In genomic region chr1:155003766-155004351, GRCh38 we compare ENCODE assay signal across 8 cellular contexts. TPM values are rescaled to one million over a fixed set of nuclear protein-coding genes. Genes with fewer than 3 reads are reported as not detected.
DNase-seq lines count a peak whose midpoint lies in the region; ATAC-seq and TF ChIP-seq lines count a peak whose summit lies in the region.

No MANE protein-coding gene starts in this region.

- peak overlapping the region; percentile 99 for H3K4me3 Mint-ChIP-seq in T-helper 17 cell

- H4K20me1 ChIP-seq in GM23248 (ENCODE audit: insufficient read depth): no peaks in the 10 kb centered on the region

- WGBS in GM23248 (ENCODE audit: low coverage in 1 of 2, low lambda C conversion rate in 2 of 2, missing lambda C conversion rate in 2 of 2), 2 experiments: 1 to 3% methylated on average over 6 to 34 of the region's 34 CpGs
- under 1% methylated on average over 34 of the region's 34 CpGs for WGBS in urinary bladder

- peaks cover 4% of the 10 kb centered on the region for H3K36me3 Mint-ChIP-seq in T-helper 17 cell (ENCODE audit: low read depth)

- H3K4me1 Mint-ChIP-seq in T-helper 17 cell: peaks cover 49% of the 10 kb centered on the region

- peak overlapping the region; percentile 53 for H3K27ac ChIP-seq in GM23248
- H3K27ac ChIP-seq in urinary bladder (ENCODE audit: low read depth): peak overlapping the region; percentile 89

- H3K9me3 ChIP-seq in GM23248 (ENCODE audit: low read depth) (no peaks in the 10 kb centered on the region), T-helper 17 cell (ENCODE audit: control insufficient read depth, low read length, poor library complexity, severe bottlenecking) (no peaks in the 10 kb centered on the region), mucosa of descending colon (no peaks in the 10 kb centered on the region)

- peak overlapping the region; percentile 71 for H2AFZ ChIP-seq in GM23248

- no peaks in the 10 kb centered on the region for H3K9me2 ChIP-seq in GM23248 (ENCODE audit: insufficient read depth)

- TF ChIP-seq CTCF in mucosa of descending colon (IDR thresholded peaks at IDR 0.05): no peak

- no peak for TF ChIP-seq POLR2A in erythroblast (IDR thresholded peaks at IDR 0.05; ENCODE audit: low read length)

- H3K36me3 ChIP-seq in GM23248 (ENCODE audit: low read depth): no peaks in the 10 kb centered on the region
- no peaks in the 10 kb centered on the region for H3K36me3 ChIP-seq in mucosa of descending colon (ENCODE audit: low read depth)
- no peaks in the 10 kb centered on the region for H3K36me3 ChIP-seq in urinary bladder (ENCODE audit: insufficient read depth)

- H3K27me3 Mint-ChIP-seq in T-helper 17 cell: no peaks in the 10 kb centered on the region

- H3K27me3 ChIP-seq in GM23248 (replicated peaks; ENCODE audit: insufficient read depth): no peaks in the 10 kb centered on the region

- H3K79me2 ChIP-seq in GM23248 (ENCODE audit: insufficient read depth): peaks cover 54% of the 10 kb centered on the region

- intact Hi-C loops in mucosa of descending colon (cut with DNase I, micrococcal nuclease): no loop called here

- H3K4me3 ChIP-seq in GM23248: peak overlapping the region; percentile 98
- H3K4me3 ChIP-seq in mucosa of descending colon: peak overlapping the region; percentile 84
- peak overlapping the region; percentile 83 for H3K4me3 ChIP-seq in urinary bladder (ENCODE audit: low read depth, low read length)

- H3F3A ChIP-seq in GM23248 (ENCODE audit: insufficient read depth): no peaks in the 10 kb centered on the region

- H3K27ac Mint-ChIP-seq in T-helper 17 cell: peak overlapping the region; percentile 96

- H3K9ac ChIP-seq in GM23248: peak overlapping the region; percentile 86

- peak; percentile 32 for DNase-seq in AG08395 (ENCODE audit: low spot score)
- DNase-seq in GM23248: peak; percentile 63
- DNase-seq in T-helper 17 cell: no peak
- peak; percentile 47 to 67 for DNase-seq in erythroblast (lab: John Stamatoyannopoulos, UW)
- peak; percentile 75 to 88 (median 83) for DNase-seq in mucosa of descending colon
- DNase-seq in NCI-H1105 (lab: John Stamatoyannopoulos, UW): no peak

- H3K4me1 ChIP-seq in GM23248 (ENCODE audit: insufficient read depth) (peaks cover 27% of the 10 kb centered on the region), mucosa of descending colon (ENCODE audit: low read depth) (peaks cover 58% of the 10 kb centered on the region), urinary bladder (ENCODE audit: insufficient read depth) (no peaks in the 10 kb centered on the region)

- in situ Hi-C loops in GM23248 (cut with MboI): no loop called here

- ATAC-seq in T-helper 17 cell: no peak
- ATAC-seq in mucosa of descending colon: no peak
- ATAC-seq in HG02571 (IDR thresholded peaks at IDR 0.05; ENCODE audit: unreplicated experiment): no peak

- H3K4me2 ChIP-seq in GM23248 (ENCODE audit: unreplicated experiment): peak overlapping the region; percentile 94

RNA-seq across cellular contexts. Expression of gene ZBTB7B, which starts 1.3 kb away (rescaled TPM):
- 16.8 and 27.0 TPM in 2 replicates for total RNA-seq in GM23248 (2014; rRNA removed; shearing (Covaris generic))
- 2.3 and 2.9 TPM in 2 replicates for polyA plus RNA-seq in GM23248 (2016; fragmentation: Nextera tagmentation; extraction: Ambion mirVana)
- 10 to 100 TPM; 63.8 to 73.6 TPM for total RNA-seq in T-helper 17 cell
- total RNA-seq in mucosa of descending colon: 100 to 1,000 TPM; 175 to 313 (median 255) TPM
- 14.7 TPM for total RNA-seq in urinary bladder
- 52.0 TPM for polyA plus RNA-seq in urinary bladder

RNA-seq across cellular contexts. Expression of gene LENEP, which starts 10.5 kb away (rescaled TPM):
- total RNA-seq in GM23248 (2014; rRNA removed; shearing (Covaris generic)): not detected in 2 replicates
- polyA plus RNA-seq in GM23248 (2016; fragmentation: Nextera tagmentation; extraction: Ambion mirVana): not detected in 2 replicates
- not detected for total RNA-seq in T-helper 17 cell
- under 1 TPM in 2 of 3 donors, not detected in 1; 0.60 to 0.76 TPM for total RNA-seq in mucosa of descending colon
- total RNA-seq in urinary bladder: not detected
- not detected for polyA plus RNA-seq in urinary bladder

RNA-seq across cellular contexts. Expression of gene FLAD1, which starts 20.7 kb away (rescaled TPM):
- 15.6 and 21.3 TPM in 2 replicates for total RNA-seq in GM23248 (2014; rRNA removed; shearing (Covaris generic))
- polyA plus RNA-seq in GM23248 (2016; fragmentation: Nextera tagmentation; extraction: Ambion mirVana): 26.4 and 30.2 TPM in 2 replicates
- 10 to 100 TPM; 33.2 to 34.7 TPM for total RNA-seq in T-helper 17 cell
- 10 to 100 TPM; 28.4 to 40.4 (median 31.2) TPM for total RNA-seq in mucosa of descending colon
- total RNA-seq in urinary bladder: 10.5 TPM
- polyA plus RNA-seq in urinary bladder: 27.9 TPM

RNA-seq across cellular contexts. Expression of gene CKS1B, which starts 29.4 kb away (rescaled TPM):
- 45.6 and 50.3 TPM in 2 replicates for total RNA-seq in GM23248 (2014; rRNA removed; shearing (Covaris generic))
- polyA plus RNA-seq in GM23248 (2016; fragmentation: Nextera tagmentation; extraction: Ambion mirVana): 113 and 119 TPM in 2 replicates
- 1 to 10 TPM; 9.3 to 9.4 TPM for total RNA-seq in T-helper 17 cell
- total RNA-seq in mucosa of descending colon: 10 to 100 TPM; 26.8 to 52.4 (median 29.3) TPM
- total RNA-seq in urinary bladder: 38.4 TPM
- 54.9 TPM for polyA plus RNA-seq in urinary bladder

RNA-seq across cellular contexts. Expression of gene DCST2, which starts 29.7 kb away (rescaled TPM):
- total RNA-seq in GM23248 (2014; rRNA removed; shearing (Covaris generic)): not detected in 2 replicates
- polyA plus RNA-seq in GM23248 (2016; fragmentation: Nextera tagmentation; extraction: Ambion mirVana): 0.14 and 0.16 TPM in 2 replicates
- total RNA-seq in T-helper 17 cell: 1 to 10 TPM in 1 of 2 donors, under 1 TPM in 1; 0.94 to 1.3 TPM
- 1 to 10 TPM; 1.7 to 3.3 (median 2.3) TPM for total RNA-seq in mucosa of descending colon
- total RNA-seq in urinary bladder: 0.53 TPM
- 1.2 TPM for polyA plus RNA-seq in urinary bladder

Comparison
In these comparisons a context has a peak if more than half of its experiments do, and no peak if none do; other contexts are left out.
1. DNase-seq: peak in AG08395 (single experiment), GM23248 (single experiment), erythroblast (2 of 2) and mucosa of descending colon (3 of 3); none in T-helper 17 cell (0 of 3) and NCI-H1105 (single experiment).
2. Peak in every context shown above with its lines, with median percentiles within 50 percentile points of each other: H3K4me3 ChIP-seq.